Comparison of ENCODE assay signal across 2 cellular contexts in genomic region chr14:100384819-100385813, GRCh38.
A peak's percentile ranks its signal among the peaks of the same experiment; 100 is the strongest.
TF ChIP-seq lines count a peak whose summit lies in the region.

No MANE protein-coding gene starts in this region.

TF ChIP-seq in GM12878, 131 proteins besides CTCF, POLR2A, EP300 and RAD21:
- TF ChIP-seq SUPT20H (IDR thresholded peaks at IDR 0.05; ENCODE audit: borderline replicate concordance, control insufficient read depth, low read depth, low read length), result no peak
- TF ChIP-seq ATF3 (IDR thresholded peaks at IDR 0.05; ENCODE audit: borderline replicate concordance, extremely low read depth, low read depth, low read length), result no peak
- TF ChIP-seq ZNF687 (IDR thresholded peaks at IDR 0.05), result no peak
- TF ChIP-seq IRF3 (IDR thresholded peaks at IDR 0.05), result no peak

TF ChIP-seq in HepG2, 621 proteins besides CTCF, POLR2A, EP300 and RAD21:
- TF ChIP-seq STAG1 (CRISPR knock-in tag; IDR thresholded peaks at IDR 0.05) (peak; percentile 61), ZNF317 (CRISPR knock-in tag; IDR thresholded peaks at IDR 0.05) (no peak), SMC3 (IDR thresholded peaks at IDR 0.05; ENCODE audit: low read length) (0 out of 2 replicates have a peak, but pooled peaks have one; percentile 4)
